13 cellular contexts compared by ENCODE assay signal in genomic region chr1:67524143-67525052, GRCh38.
DNase-seq lines count a peak whose midpoint lies in the region; ATAC-seq, FAIRE-seq and TF ChIP-seq lines count a peak whose summit lies in the region.
"Had no signal": no experiment of that assay in that cellular context is flagged by ENCODE, and none has a peak within 500 bp of the region (broad histone marks: within the 10 kb centered on the region; RNA-seq: fewer than 3 reads in every experiment).

No MANE protein-coding gene starts in this region.

- H3K9me1 ChIP-seq in K562 (ENCODE audit: control insufficient read depth, insufficient read depth, low read length) = no peaks in the 10 kb centered on the region

- H3K79me2 ChIP-seq in KMS-11 (ENCODE audit: insufficient read depth, low read depth) (no peaks in the 10 kb centered on the region), K562 (ENCODE audit: control insufficient read depth, insufficient read depth, low read length) (no peaks in the 10 kb centered on the region)

- intact Hi-C loops in K562 (cut with micrococcal nuclease) (no loop called here), mucosa of descending colon (cut with DNase I, micrococcal nuclease) (no loop called here), adrenal gland (cut with DNase I) (no loop called here)

- H3K27ac ChIP-seq in KMS-11 (no peak overlapping the region), K562 (ENCODE audit: extremely low read depth, low read depth, low read length) (no peak overlapping the region), adrenal gland (no peak overlapping the region)
- H3K27ac ChIP-seq: tibial artery had no signal

- POLR2A ChIA-PET in K562 (lab: Yijun Ruan, JAX) = interaction anchor here (1.0 to 1.4 kb wide), 3 partner anchors 8 to 236 kb away, joined by 3 to 6 read pairs (median 3); no protein-coding TSS in a partner anchor

- in situ Hi-C loops in K562 (cut with MboI) = loop anchor here (25.0 kb wide), 3 partner anchors 588 to 938 kb away; no protein-coding TSS in a partner anchor

- no TSS peak for BruUV-seq in K562 (replicated peaks; lab: Mats Ljungman, UMichigan)

- H4K20me1 ChIP-seq in KMS-11 (ENCODE audit: insufficient read depth) (no peaks in the 10 kb centered on the region), K562 (replicated peaks; ENCODE audit: control insufficient read depth, insufficient read depth, low read length) (no peaks in the 10 kb centered on the region)

- H3K27me3 ChIP-seq in KMS-11 (ENCODE audit: insufficient read depth, low read depth) = no peaks in the 10 kb centered on the region
- no peaks in the 10 kb centered on the region for H3K27me3 ChIP-seq in K562 (ENCODE audit: control insufficient read depth in 2 of 2, insufficient read depth in 2 of 2, low read length in 2 of 2)
- no peaks in the 10 kb centered on the region for H3K27me3 ChIP-seq in adrenal gland
- H3K27me3 ChIP-seq: tibial artery had no signal

- peak in 1 of 2 experiments; percentile 48; a peak in 2 of 4 replicates for TF ChIP-seq RAD21 in K562 (CRISPR knock-in tag; conservative IDR thresholded peaks at IDR 0.05 in 1 of 2, IDR thresholded peaks at IDR 0.05 in 1 of 2)

- DNase-seq in DMS153 treated with DMSO at 0.1 percent for 48 hours (lab: John Stamatoyannopoulos, UW; ENCODE audit: unreplicated experiment) = peak; percentile 18
- DNase-seq in K562 (ENCODE audit: extremely low read depth in 1 of 4, low spot score in 3 of 4) = peak in 2 of 4 experiments; percentile 26 to 30
- no peak for DNase-seq in mucosa of descending colon
- no peak for DNase-seq in adrenal gland
- no peak for DNase-seq in iPS-NIHi11 (ENCODE audit: low spot score)
- no peak for DNase-seq in activated CD4-positive, alpha-beta T cell treated with anti-CD3 and anti-CD28 coated beads, Interleukin-2, amount 50 U/mL, for 4 hours
- no peak for DNase-seq in activated naive CD4-positive, alpha-beta T cell treated with Interleukin-2 at 50 U/mL for 16 hours
- DNase-seq: Calu3; stimulated activated CD4-positive, alpha-beta T cell treated with anti-CD3 and anti-CD28 coated beads, Interleukin-4, amount 100 ng/mL, for 24 hours; T-helper 9 cell; tibial artery had no signal

- CTCF ChIA-PET in K562 (lab: Yijun Ruan, JAX; ENCODE audit: low intra/inter-chr PET ratio) = interaction anchor here (1.4 kb wide), 1 partner anchor 237 kb away, joined by 5 read pairs; no protein-coding TSS in a partner anchor

- no peak for TF ChIP-seq EP300 in K562 (IDR thresholded peaks at IDR 0.05; ENCODE audit: low read length)

- TF ChIP-seq CTCF in KMS-11 (conservative IDR thresholded peaks at IDR 0.05; ENCODE audit: low read depth, low read length) (peak; percentile 28; the same call in 1 of the 2 replicates), K562 (IDR thresholded peaks at IDR 0.05 in 2 of 3, conservative IDR thresholded peaks at IDR 0.05 in 1 of 3; ENCODE audit: insufficient read depth in 2 of 3, low read depth in 1 of 3, low read length in 3 of 3) (peak; percentile 35 to 55 (median 39); a peak in 4 of 6 replicates), mucosa of descending colon (IDR thresholded peaks at IDR 0.05) (no peak), adrenal gland (IDR thresholded peaks at IDR 0.05) (no peak)

- no peak overlapping the region for H2AFZ ChIP-seq in KMS-11 (ENCODE audit: low read depth)
- peak overlapping the region; percentile 58; the same call in 1 of the 2 replicates for H2AFZ ChIP-seq in K562 (ENCODE audit: low read depth, low read length)

- ATAC-seq in K562 (peak; percentile 58), mucosa of descending colon (peak; percentile 16)
- ATAC-seq: natural killer cell treated with Interleukin-12 subunit alpha and Interleukin-12 subunit beta and Interleukin-15 and Interleukin-18, amount 100 ng/mL, for 72 hours had no signal

- no peak overlapping the region for H3K4me3 ChIP-seq in KMS-11 (IDR thresholded peaks at IDR 0.05; ENCODE audit: insufficient read depth, low read depth, low read length)
- H3K4me3 ChIP-seq in K562 = no peak overlapping the region
- H3K4me3 ChIP-seq in mucosa of descending colon = no peak overlapping the region
- no peak overlapping the region for H3K4me3 ChIP-seq in adrenal gland
- H3K4me3 ChIP-seq: tibial artery had no signal

- WGBS in K562 (ENCODE audit: insufficient coverage, low coverage, missing lambda C conversion rate) = 30% methylated on average over 7 of the region's 7 CpGs
- 71 to 78% (median 74%) methylated on average over 7 of the region's 7 CpGs for WGBS in adrenal gland, 4 donors

- no peak overlapping the region for H3K9ac ChIP-seq in KMS-11
- no peak overlapping the region for H3K9ac ChIP-seq in K562 (ENCODE audit: insufficient read depth in 1 of 2, low read depth in 2 of 2, low read length in 2 of 2)

- no peak for TF ChIP-seq POLR2A in K562 (conservative IDR thresholded peaks at IDR 0.05)
- TF ChIP-seq POLR2A in adrenal gland (IDR thresholded peaks at IDR 0.05) = no peak

- H3K4me2 ChIP-seq in KMS-11 (no peak overlapping the region), K562 (ENCODE audit: insufficient read depth, low read length) (no peak overlapping the region)

- H3K36me3 ChIP-seq in KMS-11 (ENCODE audit: insufficient read depth) = no peaks in the 10 kb centered on the region
- no peaks in the 10 kb centered on the region for H3K36me3 ChIP-seq in K562 (ENCODE audit: control insufficient read depth, insufficient read depth, low read length)
- no peaks in the 10 kb centered on the region for H3K36me3 ChIP-seq in mucosa of descending colon (ENCODE audit: low read depth)
- H3K36me3 ChIP-seq in adrenal gland (replicated peaks in 1 of 2) = no peaks in the 10 kb centered on the region
- H3K36me3 ChIP-seq: tibial artery had no signal

- no peaks in the 10 kb centered on the region for H3K4me1 ChIP-seq in KMS-11 (ENCODE audit: low read depth, poor library complexity, severe bottlenecking)
- H3K4me1 ChIP-seq in K562 (replicated peaks in 1 of 2; ENCODE audit: control insufficient read depth in 2 of 2, insufficient read depth in 2 of 2, low read length in 2 of 2) = peaks cover 0 to 6% of the 10 kb centered on the region in 2 experiments; a peak in 2 of 5 replicates
- H3K4me1 ChIP-seq in mucosa of descending colon (ENCODE audit: low read depth) = no peaks in the 10 kb centered on the region
- H3K4me1 ChIP-seq in adrenal gland (replicated peaks in 1 of 2) = no peaks in the 10 kb centered on the region
- H3K4me1 ChIP-seq: tibial artery had no signal

- peak; percentile 19 for FAIRE-seq in K562 (lab: Jason Lieb, UNC)

- H3K9me3 ChIP-seq in K562 (replicated peaks; ENCODE audit: control insufficient read depth, insufficient read depth, low read depth, low read length) (no peaks in the 10 kb centered on the region), mucosa of descending colon (no peaks in the 10 kb centered on the region), adrenal gland (replicated peaks in 1 of 3) (no peaks in the 10 kb centered on the region)
- H3K9me3 ChIP-seq: tibial artery had no signal

TF ChIP-seq in K562, 482 proteins besides CTCF, POLR2A, EP300 and RAD21:
- TF ChIP-seq TRIM28 (IDR thresholded peaks at IDR 0.05) (no peak), SMAD2 (IDR thresholded peaks at IDR 0.05; ENCODE audit: low read depth, low read length) (no peak), KAT2B (IDR thresholded peaks at IDR 0.05; ENCODE audit: low read depth, low read length) (no peak), ATF3 (IDR thresholded peaks at IDR 0.05) (peak; percentile 44; the same call in 1 of the 2 replicates), ATF3 (CRISPR knock-in tag; conservative IDR thresholded peaks at IDR 0.05) (no peak), TCF7L2 (IDR thresholded peaks at IDR 0.05; ENCODE audit: low read depth, low read length) (no peak), U2AF1 (optimal IDR thresholded peaks at IDR 0.05; ENCODE audit: low read depth, low read length) (no peak), NCOA6 (IDR thresholded peaks at IDR 0.05) (no peak)

Comparison
In these comparisons a context has a peak if more than half of its experiments do, and no peak if none do; other contexts are left out.
1. CTCF ChIP-seq: peak in KMS-11 (single experiment) and K562 (3 of 3); none in mucosa of descending colon (single experiment) and adrenal gland (0 of 6).